30 cellular contexts compared by ENCODE assay signal in genomic region chr4:83873996-83874395, GRCh38.
"Had no signal": no experiment of that assay in that cellular context is flagged by ENCODE, and none has a peak within 500 bp of the region (broad histone marks: within the 10 kb centered on the region; RNA-seq: fewer than 3 reads in every experiment).

No MANE protein-coding gene starts in this region.

- FAIRE-seq: bronchial epithelial cell, TTC549 had no signal

- DNase-seq: activated CD4-positive, alpha-beta memory T cell treated with anti-CD3 and anti-CD28 coated beads, Interleukin-2, amount 10 ng/mL, durations not matched to agents 7 days and 5 days; activated CD4-positive, alpha-beta T cell treated with anti-CD3 and anti-CD28 coated beads for 1 hour; activated CD4-positive, alpha-beta T cell treated with anti-CD3 and anti-CD28 coated beads for 36 hours; activated CD4-positive, alpha-beta T cell treated with anti-CD3 and anti-CD28 coated beads for 48 hours; activated CD4-positive, alpha-beta T cell treated with anti-CD3 and anti-CD28 coated beads, Interleukin-2, amount 10 ng/mL, durations not matched to agents 7 days and 5 days; activated CD4-positive, alpha-beta T cell treated with anti-CD3 and anti-CD28 coated beads, Interleukin-2, amount 50 U/mL, for 48 hours; activated CD4-positive, CD25-positive, alpha-beta regulatory T cell; activated CD8-positive, alpha-beta memory T cell treated with anti-CD3 and anti-CD28 coated beads for 24 hours; activated CD8-positive, alpha-beta memory T cell treated with anti-CD3 and anti-CD28 coated beads, Interleukin-2, amount 10 ng/mL, durations not matched to agents 7 days and 5 days; activated CD8-positive, alpha-beta memory T cell treated with anti-CD3 and anti-CD28 coated beads, Interleukin-2, amount 50 U/mL, for 48 hours; activated CD8-positive, alpha-beta T cell treated with anti-CD3 and anti-CD28 coated beads, Interleukin-2, amount 10 ng/mL, durations not matched to agents 7 days and 5 days; activated effector memory CD4-positive, alpha-beta T cell treated with Interleukin-2 at 50 U/mL for 16 hours; activated gamma-delta T cell; activated naive CD4-positive, alpha-beta T cell treated with anti-CD3 and anti-CD28 coated beads, Interleukin-2, amount 10 ng/mL, durations not matched to agents 7 days and 5 days; activated naive CD4-positive, alpha-beta T cell treated with Interleukin-2 at 50 U/mL for 16 hours; activated naive CD8-positive, alpha-beta T cell treated with anti-CD3 and anti-CD28 coated beads, Interleukin-2, amount 10 ng/mL, durations not matched to agents 7 days and 5 days; activated naive CD8-positive, alpha-beta T cell treated with anti-CD3 and anti-CD28 coated beads, Interleukin-2, amount 50 U/mL, for 24 hours; activated T-cell treated with anti-CD3 and anti-CD28 coated beads, Interleukin-2, amount 50 U/mL, for 24 hours; activated T-cell treated with anti-CD3 and anti-CD28 coated beads, Interleukin-2, amount 50 U/mL, for 48 hours; amygdala; anterior cingulate cortex; caudate nucleus; cerebellar nuclear complex; T-cell; T-helper 17 cell; WERI-Rb-1 had no signal

- H3K27ac ChIP-seq: ascending aorta, cardiac muscle cell, WERI-Rb-1 had no signal
